ENCODE assay signal across 11 cellular contexts in genomic region chr18:58247363-58247834, GRCh38.
DNase-seq lines count a peak whose midpoint lies in the region; FAIRE-seq and TF ChIP-seq lines count a peak whose summit lies in the region.
"Had no signal": no experiment of that assay in that cellular context is flagged by ENCODE, and none has a peak within 500 bp of the region (broad histone marks: within the 10 kb centered on the region; RNA-seq: fewer than 3 reads in every experiment).

No MANE protein-coding gene starts in this region.

- no peak for TF ChIP-seq POLR2A in H54 (IDR thresholded peaks at IDR 0.05; ENCODE audit: low read depth, low read length)

- peak overlapping the region; percentile 27 for H3K4me3 ChIP-seq in AG10803 (ENCODE audit: low read length)
- peak overlapping the region; percentile 52 for H3K4me3 ChIP-seq in left ventricle myocardium inferior
- peak overlapping the region in 1 of 2 donors; percentile 42 for H3K4me3 ChIP-seq in neuronal stem cell (ENCODE audit: low read length in 2 of 2)

- intact Hi-C loops in left ventricle myocardium inferior (cut with micrococcal nuclease) = no loop called here
- intact Hi-C loops in activated naive CD4-positive, alpha-beta T cell treated with anti-CD3 and anti-CD28 coated beads for 36 hours (cut with micrococcal nuclease) = no loop called here

- no peak for TF ChIP-seq CTCF in AG10803 (conservative IDR thresholded peaks at IDR 0.05; ENCODE audit: low read length)
- no peak for TF ChIP-seq CTCF in left ventricle myocardium inferior (IDR thresholded peaks at IDR 0.05; ENCODE audit: borderline replicate concordance)

- no peaks in the 10 kb centered on the region for H3K36me3 ChIP-seq in left ventricle myocardium inferior
- H3K36me3 ChIP-seq in neuronal stem cell (replicated peaks in 1 of 2; ENCODE audit: control insufficient read depth in 2 of 2, insufficient read depth in 2 of 2, low read length in 2 of 2) = no peaks in the 10 kb centered on the region

- H4K8ac ChIP-seq in neuronal stem cell (ENCODE audit: low read depth, low read length) = no peak overlapping the region

- no peaks in the 10 kb centered on the region for H3K9me3 Mint-ChIP-seq in activated naive CD4-positive, alpha-beta T cell treated with anti-CD3 and anti-CD28 coated beads for 36 hours
- H3K9me3 Mint-ChIP-seq in activated naive CD8-positive, alpha-beta T cell treated with anti-CD3 and anti-CD28 coated beads for 36 hours = no peaks in the 10 kb centered on the region

- H3K27ac ChIP-seq in left ventricle myocardium inferior (replicated peaks) (peak overlapping the region; percentile 87), neuronal stem cell (replicated peaks; ENCODE audit: low read length) (no peak overlapping the region)

- H2AFZ ChIP-seq in neuronal stem cell (ENCODE audit: low read length) = peak overlapping the region; percentile 80

- no peak overlapping the region for H2BK12ac ChIP-seq in neuronal stem cell (ENCODE audit: low read length)

- peak overlapping the region; percentile 15 for H3K4me2 ChIP-seq in neuronal stem cell (ENCODE audit: insufficient read depth, low read length, poor library complexity, severe bottlenecking)

- H4K91ac ChIP-seq in neuronal stem cell (ENCODE audit: low read depth, low read length, poor library complexity) = no peak overlapping the region

- no peak for DNase-seq in AG10803 (ENCODE audit: low read depth)
- DNase-seq in amygdala (lab: John Stamatoyannopoulos, UW) = peak in 43 of 56 donors; percentile 8 to 73 (median 43)
- no peak for DNase-seq in left ventricle myocardium inferior
- no peak for DNase-seq in neuronal stem cell (ENCODE audit: low spot score)
- DNase-seq in activated naive CD4-positive, alpha-beta T cell treated with anti-CD3 and anti-CD28 coated beads for 36 hours = no peak
- no peak for DNase-seq in H54 (ENCODE audit: insufficient read length, low spot score)
- no peak for DNase-seq in activated naive CD8-positive, alpha-beta T cell treated with anti-CD3 and anti-CD28 coated beads for 36 hours
- no peak for DNase-seq in activated naive CD4-positive, alpha-beta T cell treated with anti-CD3 and anti-CD28 coated beads, Interleukin-2, amount 50 U/mL, for 16 hours
- DNase-seq: NCI-H1436 treated with DMSO at 0.1 percent for 48 hours had no signal

- H3K4me1 Mint-ChIP-seq in activated naive CD4-positive, alpha-beta T cell treated with anti-CD3 and anti-CD28 coated beads for 36 hours (ENCODE audit: low read depth) = no peaks in the 10 kb centered on the region
- H3K4me1 Mint-ChIP-seq in activated naive CD8-positive, alpha-beta T cell treated with anti-CD3 and anti-CD28 coated beads for 36 hours = no peaks in the 10 kb centered on the region

- H3K9me3 ChIP-seq in left ventricle myocardium inferior (replicated peaks) (no peaks in the 10 kb centered on the region), neuronal stem cell (replicated peaks in 1 of 2; ENCODE audit: control insufficient read depth in 2 of 2, insufficient read depth in 1 of 2, low read depth in 1 of 2, low read length in 2 of 2) (no peaks in the 10 kb centered on the region)

- no peak overlapping the region for H2BK15ac ChIP-seq in neuronal stem cell (ENCODE audit: low read length)

- no CpG with 5 or more reads among the region's 20 CpGs for WGBS in neuronal stem cell (ENCODE audit: extremely low coverage in 2 of 2, insufficient read length in 2 of 2, insufficient replicate concordance in 1 of 2), 2 donors

- FAIRE-seq in H54 (lab: Jason Lieb, UNC) = no peak
- FAIRE-seq: colon, TTC549 had no signal

- peak overlapping the region; percentile 22 for H3K18ac ChIP-seq in neuronal stem cell (ENCODE audit: low read length)

- no peaks in the 10 kb centered on the region for H3K36me3 Mint-ChIP-seq in activated naive CD4-positive, alpha-beta T cell treated with anti-CD3 and anti-CD28 coated beads for 36 hours (ENCODE audit: low read depth)
- H3K36me3 Mint-ChIP-seq in activated naive CD8-positive, alpha-beta T cell treated with anti-CD3 and anti-CD28 coated beads for 36 hours = no peaks in the 10 kb centered on the region

- H2BK5ac ChIP-seq in neuronal stem cell (ENCODE audit: low read length) = no peak overlapping the region

- CTCF ChIA-PET in activated naive CD4-positive, alpha-beta T cell treated with anti-CD3 and anti-CD28 coated beads for 36 hours (lab: Charles Lee) = interaction anchor here (1.0 kb wide), 1 partner anchor 74 kb away, joined by 3 read pairs; no protein-coding TSS in a partner anchor

- no peak overlapping the region for H2BK120ac ChIP-seq in neuronal stem cell (ENCODE audit: low read depth, low read length)

- no peak overlapping the region for H3K4ac ChIP-seq in neuronal stem cell (ENCODE audit: low read length)

- H3K4me3 Mint-ChIP-seq in activated naive CD4-positive, alpha-beta T cell treated with anti-CD3 and anti-CD28 coated beads for 36 hours = no peak overlapping the region
- no peak overlapping the region for H3K4me3 Mint-ChIP-seq in activated naive CD8-positive, alpha-beta T cell treated with anti-CD3 and anti-CD28 coated beads for 36 hours

- H3K14ac ChIP-seq in neuronal stem cell (ENCODE audit: low read length) = no peak overlapping the region

- H3K9ac ChIP-seq in neuronal stem cell (ENCODE audit: low read depth, low read length, poor library complexity) = peak overlapping the region; percentile 86

- H3K27ac Mint-ChIP-seq in activated naive CD4-positive, alpha-beta T cell treated with anti-CD3 and anti-CD28 coated beads for 36 hours = no peak overlapping the region
- no peak overlapping the region for H3K27ac Mint-ChIP-seq in activated naive CD8-positive, alpha-beta T cell treated with anti-CD3 and anti-CD28 coated beads for 36 hours

- H3K27me3 ChIP-seq in left ventricle myocardium inferior (ENCODE audit: low read depth) (no peaks in the 10 kb centered on the region), neuronal stem cell (ENCODE audit: control insufficient read depth in 3 of 3, insufficient read depth in 3 of 3, low read depth in 1 of 3, low read length in 3 of 3) (no peaks in the 10 kb centered on the region)

- no peaks in the 10 kb centered on the region for H3K27me3 Mint-ChIP-seq in activated naive CD4-positive, alpha-beta T cell treated with anti-CD3 and anti-CD28 coated beads for 36 hours (ENCODE audit: low read depth)
- no peaks in the 10 kb centered on the region for H3K27me3 Mint-ChIP-seq in activated naive CD8-positive, alpha-beta T cell treated with anti-CD3 and anti-CD28 coated beads for 36 hours

- H3K4me1 ChIP-seq in left ventricle myocardium inferior (peaks cover 23% of the 10 kb centered on the region), neuronal stem cell (ENCODE audit: control insufficient read depth in 2 of 2, insufficient read depth in 1 of 2, low read depth in 1 of 2, low read length in 2 of 2) (peaks cover 8 to 10% of the 10 kb centered on the region in 2 donors)

- H2AK5ac ChIP-seq in neuronal stem cell (ENCODE audit: low read depth, low read length) = no peak overlapping the region

- H3K79me1 ChIP-seq in neuronal stem cell (ENCODE audit: low read depth, low read length) = no peaks in the 10 kb centered on the region

- no peak overlapping the region for H3K23ac ChIP-seq in neuronal stem cell (ENCODE audit: low read depth, low read length, poor library complexity)

Comparison
In these comparisons a context has a peak if more than half of its experiments do, and no peak if none do; other contexts are left out.
1. DNase-seq: peak in amygdala (43 of 56); none in AG10803 (single experiment), left ventricle myocardium inferior (single experiment), neuronal stem cell (single experiment), activated naive CD4-positive, alpha-beta T cell treated with anti-CD3 and anti-CD28 coated beads for 36 hours (single experiment), H54 (single experiment), activated naive CD8-positive, alpha-beta T cell treated with anti-CD3 and anti-CD28 coated beads for 36 hours (single experiment) and activated naive CD4-positive, alpha-beta T cell treated with anti-CD3 and anti-CD28 coated beads, Interleukin-2, amount 50 U/mL, for 16 hours (single experiment).